In the genomic region with DNA sequence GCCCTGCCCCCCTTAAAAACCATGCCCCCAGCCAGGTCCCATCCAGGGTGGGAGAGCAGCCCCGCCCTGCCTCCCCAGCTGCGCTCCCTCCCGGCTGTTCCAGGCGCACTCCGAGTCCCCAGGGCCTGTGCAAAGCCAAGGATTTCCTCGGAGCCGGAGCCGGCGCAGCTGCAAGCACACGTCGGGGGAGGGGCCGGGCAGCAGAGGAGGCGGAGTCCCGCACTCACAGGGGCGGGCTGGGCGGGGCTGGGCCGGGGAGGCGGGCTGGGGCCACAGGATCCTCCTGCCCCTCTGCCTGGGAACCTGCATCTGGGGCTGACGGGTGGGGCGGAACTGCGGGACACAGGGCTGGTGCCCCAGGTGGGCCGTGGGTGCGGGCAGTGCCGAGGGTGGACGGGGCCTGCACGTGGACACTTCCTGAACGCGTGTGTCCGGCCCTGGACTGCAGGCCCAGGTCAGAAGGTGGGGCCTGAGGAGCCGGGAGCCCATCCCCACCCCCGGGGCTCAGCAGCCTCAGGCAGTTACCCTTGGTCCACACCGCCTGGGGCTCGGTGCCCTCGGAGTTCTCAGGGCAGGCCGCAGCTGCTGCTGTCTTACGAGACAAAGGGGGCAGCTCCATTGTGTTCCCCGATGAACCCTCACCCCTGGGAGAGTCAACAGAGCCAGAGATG, we compare ENCODE assay signal across 9 cellular contexts. TPM values are rescaled to one million over a fixed set of nuclear protein-coding genes. Genes with fewer than 3 reads are reported as not detected.
DNase-seq lines count a peak whose midpoint lies in the region; ATAC-seq, FAIRE-seq and TF ChIP-seq lines count a peak whose summit lies in the region.
"Had no signal": no experiment of that assay in that cellular context is flagged by ENCODE, and none has a peak within 500 bp of the region (broad histone marks: within the 10 kb centered on the region; RNA-seq: fewer than 3 reads in every experiment).

No MANE protein-coding gene starts in this region.

- H3K79me2 ChIP-seq in K562 (ENCODE audit: control insufficient read depth, insufficient read depth, low read length) = no peaks in the 10 kb centered on the region

- H3K4me1 Mint-ChIP-seq in CD4-positive, alpha-beta T cell (ENCODE audit: low read depth) = no peaks in the 10 kb centered on the region
- no peaks in the 10 kb centered on the region for H3K4me1 Mint-ChIP-seq in stimulated activated effector memory CD8-positive, alpha-beta T cell treated with anti-CD3 and anti-CD28 coated beads, Interleukin-12 subunit alpha, Interleukin-12 subunit beta, amount 100 ng/mL, for 72 hours

- POLR2A ChIA-PET in CD4-positive, alpha-beta T cell (lab: Charles Lee) = no interaction called here
- POLR2A ChIA-PET in K562 (lab: Yijun Ruan, JAX) = interaction anchor here (0.7 to 1.1 kb wide), 2 partner anchors 21 to 37 kb away, joined by 3 to 4 read pairs; no protein-coding TSS in a partner anchor

- H2BK12ac ChIP-seq in mesenchymal stem cell (ENCODE audit: low read length in 2 of 2) = no peak overlapping the region

- intact Hi-C loops in CD4-positive, alpha-beta T cell (cut with DNase I, micrococcal nuclease) = no loop called here
- intact Hi-C loops in K562 (cut with micrococcal nuclease) = no loop called here

- H3K9ac ChIP-seq in HUES6 (ENCODE audit: low read length) (no peak overlapping the region), K562 (ENCODE audit: insufficient read depth in 1 of 2, low read depth in 2 of 2, low read length in 2 of 2) (peak overlapping the region in 1 of 2 experiments; percentile 45; a peak in 1 of 4 replicates), mesenchymal stem cell (ENCODE audit: low read length) (no peak overlapping the region)

- DNase-seq in CD4-positive, alpha-beta T cell = no peak
- DNase-seq in K562 (ENCODE audit: extremely low read depth in 1 of 4, low spot score in 3 of 4) (peak; percentile 69 to 89 (median 80)), mesenchymal stem cell (peak; percentile 9), ureter (ENCODE audit: low spot score) (no peak)
- no peak for DNase-seq in stimulated activated effector memory CD8-positive, alpha-beta T cell treated with anti-CD3 and anti-CD28 coated beads, Interleukin-12 subunit alpha, Interleukin-12 subunit beta, amount 100 ng/mL, for 72 hours (ENCODE audit: low spot score in 2 of 2)

- no peak for TF ChIP-seq EP300 in K562 (IDR thresholded peaks at IDR 0.05; ENCODE audit: low read length)

- H3K4me3 ChIP-seq in HUES6 (ENCODE audit: low read depth, low read length) (peak overlapping the region; percentile 46), K562 (no peak overlapping the region), mesenchymal stem cell (ENCODE audit: insufficient read depth in 1 of 2, low read depth in 1 of 2, low read length in 2 of 2) (no peak overlapping the region)

- no peak overlapping the region for H3K27ac Mint-ChIP-seq in CD4-positive, alpha-beta T cell
- H3K27ac Mint-ChIP-seq in stimulated activated effector memory CD8-positive, alpha-beta T cell treated with anti-CD3 and anti-CD28 coated beads, Interleukin-12 subunit alpha, Interleukin-12 subunit beta, amount 100 ng/mL, for 72 hours = no peak overlapping the region

- H2BK5ac ChIP-seq in mesenchymal stem cell (ENCODE audit: low read depth, low read length, poor library complexity, severe bottlenecking) = no peak overlapping the region

- no peak overlapping the region for H2BK15ac ChIP-seq in mesenchymal stem cell (ENCODE audit: low read depth, poor library complexity, severe bottlenecking)

- FAIRE-seq in K562 (lab: Jason Lieb, UNC) = no peak

- no peak overlapping the region for H3K27ac ChIP-seq in CD4-positive, alpha-beta T cell (ENCODE audit: low read depth, low read length)
- H3K27ac ChIP-seq in HUES6 (ENCODE audit: low read depth, low read length) (no peak overlapping the region), K562 (ENCODE audit: extremely low read depth, low read depth, low read length) (no peak overlapping the region), mesenchymal stem cell (ENCODE audit: low read length, poor library complexity, severe bottlenecking) (no peak overlapping the region)

- no peaks in the 10 kb centered on the region for H3K36me3 Mint-ChIP-seq in CD4-positive, alpha-beta T cell (ENCODE audit: low read depth)
- H3K36me3 Mint-ChIP-seq in stimulated activated effector memory CD8-positive, alpha-beta T cell treated with anti-CD3 and anti-CD28 coated beads, Interleukin-12 subunit alpha, Interleukin-12 subunit beta, amount 100 ng/mL, for 72 hours = no peaks in the 10 kb centered on the region

- H4K8ac ChIP-seq in mesenchymal stem cell (ENCODE audit: low read length) = no peak overlapping the region

- no peak overlapping the region for H3K23ac ChIP-seq in mesenchymal stem cell (ENCODE audit: low read length in 2 of 2)

- H3K9me3 ChIP-seq in CD4-positive, alpha-beta T cell (ENCODE audit: control insufficient read depth, low read length) = no peaks in the 10 kb centered on the region
- H3K9me3 ChIP-seq in HUES6 (ENCODE audit: control insufficient read depth, insufficient read depth, low read depth, low read length) (no peaks in the 10 kb centered on the region), K562 (replicated peaks; ENCODE audit: control insufficient read depth, insufficient read depth, low read depth, low read length) (no peaks in the 10 kb centered on the region), mesenchymal stem cell (ENCODE audit: control insufficient read depth, low read length) (no peaks in the 10 kb centered on the region)

- H2AFZ ChIP-seq in K562 (ENCODE audit: low read depth, low read length) (no peak overlapping the region), mesenchymal stem cell (ENCODE audit: low read depth, low read length) (no peak overlapping the region)

- in situ Hi-C loops in K562 (cut with MboI) = loop anchor here (5.0 kb wide), 1 partner anchor 236 kb away; no protein-coding TSS in a partner anchor

- TF ChIP-seq CTCF in CD4-positive, alpha-beta T cell (IDR thresholded peaks at IDR 0.05) = no peak
- TF ChIP-seq CTCF in K562 (IDR thresholded peaks at IDR 0.05 in 2 of 3, conservative IDR thresholded peaks at IDR 0.05 in 1 of 3; ENCODE audit: insufficient read depth in 2 of 3, low read depth in 1 of 3, low read length in 3 of 3) = no peak

- H3K4me3 Mint-ChIP-seq in CD4-positive, alpha-beta T cell = no peak overlapping the region
- no peak overlapping the region for H3K4me3 Mint-ChIP-seq in stimulated activated effector memory CD8-positive, alpha-beta T cell treated with anti-CD3 and anti-CD28 coated beads, Interleukin-12 subunit alpha, Interleukin-12 subunit beta, amount 100 ng/mL, for 72 hours

- BruUV-seq in K562 (replicated peaks; lab: Mats Ljungman, UMichigan) = no TSS peak

- H3K4me2 ChIP-seq in K562 (ENCODE audit: insufficient read depth, low read length) (no peak overlapping the region), mesenchymal stem cell (ENCODE audit: low read length, poor library complexity, severe bottlenecking) (no peak overlapping the region)

- WGBS in K562 (ENCODE audit: insufficient coverage, low coverage, missing lambda C conversion rate) = 9% methylated on average over 20 of the region's 37 CpGs
- WGBS in mesenchymal stem cell = 41% methylated on average over 33 of the region's 37 CpGs

- H4K20me1 ChIP-seq in K562 (replicated peaks; ENCODE audit: control insufficient read depth, insufficient read depth, low read length) = no peaks in the 10 kb centered on the region

- TF ChIP-seq POLR2A in K562 (conservative IDR thresholded peaks at IDR 0.05) = no peak

- no peaks in the 10 kb centered on the region for H3K9me3 Mint-ChIP-seq in CD4-positive, alpha-beta T cell
- H3K9me3 Mint-ChIP-seq in stimulated activated effector memory CD8-positive, alpha-beta T cell treated with anti-CD3 and anti-CD28 coated beads, Interleukin-12 subunit alpha, Interleukin-12 subunit beta, amount 100 ng/mL, for 72 hours = no peaks in the 10 kb centered on the region

- H3K79me1 ChIP-seq in mesenchymal stem cell (replicated peaks; ENCODE audit: low read length, poor library complexity, severe bottlenecking) = no peaks in the 10 kb centered on the region

- H3K27me3 ChIP-seq in CD4-positive, alpha-beta T cell (ENCODE audit: control insufficient read depth, insufficient read depth, low read length) = no peaks in the 10 kb centered on the region
- H3K27me3 ChIP-seq in HUES6 (ENCODE audit: control insufficient read depth, insufficient read depth, low read length) (no peaks in the 10 kb centered on the region), K562 (ENCODE audit: control insufficient read depth in 2 of 2, insufficient read depth in 2 of 2, low read length in 2 of 2) (peaks cover 12 to 54% of the 10 kb centered on the region in 2 experiments; a peak in 3 of 5 replicates), mesenchymal stem cell (ENCODE audit: control insufficient read depth in 1 of 2, insufficient read depth in 1 of 2, low read length in 2 of 2) (peaks cover 3 to 59% of the 10 kb centered on the region in 2 experiments)

- no peaks in the 10 kb centered on the region for H3K9me1 ChIP-seq in K562 (ENCODE audit: control insufficient read depth, insufficient read depth, low read length)

- H3K14ac ChIP-seq in mesenchymal stem cell (ENCODE audit: low read length in 2 of 2) = no peak overlapping the region

- no peak for TF ChIP-seq RAD21 in K562 (CRISPR knock-in tag; conservative IDR thresholded peaks at IDR 0.05 in 1 of 2, IDR thresholded peaks at IDR 0.05 in 1 of 2)

- H2AK5ac ChIP-seq in mesenchymal stem cell (ENCODE audit: low read length, severe bottlenecking) = no peak overlapping the region

- ATAC-seq in CD4-positive, alpha-beta T cell (ENCODE audit: poor library complexity) = peak; percentile 62
- ATAC-seq in K562 (peak; percentile 91), GM21390 (IDR thresholded peaks at IDR 0.05; ENCODE audit: unreplicated experiment) (no peak), HG02870 (IDR thresholded peaks at IDR 0.05; ENCODE audit: unreplicated experiment) (no peak)
- no peak for ATAC-seq in stimulated activated effector memory CD8-positive, alpha-beta T cell treated with anti-CD3 and anti-CD28 coated beads, Interleukin-12 subunit alpha, Interleukin-12 subunit beta, amount 100 ng/mL, for 72 hours

- H4K91ac ChIP-seq in mesenchymal stem cell (ENCODE audit: low read length) = no peak overlapping the region

- peaks cover 15% of the 10 kb centered on the region for H3K4me1 ChIP-seq in HUES6 (ENCODE audit: control insufficient read depth, insufficient read depth, low read length)
- H3K4me1 ChIP-seq in K562 (replicated peaks in 1 of 2; ENCODE audit: control insufficient read depth in 2 of 2, insufficient read depth in 2 of 2, low read length in 2 of 2) = peaks cover 0 to 74% of the 10 kb centered on the region in 2 experiments; a peak in 2 of 5 replicates
- H3K4me1 ChIP-seq in mesenchymal stem cell (ENCODE audit: control insufficient read depth, insufficient read depth, low read depth, low read length) = peaks cover 2% of the 10 kb centered on the region

- CTCF ChIA-PET in CD4-positive, alpha-beta T cell (lab: Charles Lee) = interaction anchor here (1.5 kb wide), 1 partner anchor 9 kb away, joined by 3 read pairs; no protein-coding TSS in a partner anchor
- CTCF ChIA-PET in K562 (lab: Yijun Ruan, JAX; ENCODE audit: low intra/inter-chr PET ratio) = interaction anchor here (0.7 kb wide), 1 partner anchor 241 kb away, joined by 3 read pairs; no protein-coding TSS in a partner anchor

- H3K27me3 Mint-ChIP-seq in CD4-positive, alpha-beta T cell = no peaks in the 10 kb centered on the region

- no peak overlapping the region for H3K4ac ChIP-seq in mesenchymal stem cell (ENCODE audit: low read depth in 1 of 2, low read length in 2 of 2)

- H3K18ac ChIP-seq in mesenchymal stem cell (ENCODE audit: low read depth in 1 of 2, low read length in 2 of 2) = no peak overlapping the region

- H2BK120ac ChIP-seq in mesenchymal stem cell (ENCODE audit: low read depth, low read length) = no peak overlapping the region

- H3K36me3 ChIP-seq in HUES6 (ENCODE audit: control insufficient read depth, insufficient read depth, low read length) = no peaks in the 10 kb centered on the region
- H3K36me3 ChIP-seq in K562 (ENCODE audit: control insufficient read depth, insufficient read depth, low read length) = no peaks in the 10 kb centered on the region
- H3K36me3 ChIP-seq in mesenchymal stem cell (ENCODE audit: control insufficient read depth in 1 of 2, insufficient read depth in 2 of 2, low read depth in 1 of 2, low read length in 2 of 2) = no peaks in the 10 kb centered on the region

RNA-seq across cellular contexts. Expression of a gene that starts 24.0 kb away (rescaled TPM):
- total RNA-seq in CD4-positive, alpha-beta T cell = not detected
- total RNA-seq in K562 (2011; cell fraction: chromatin; rRNA removed; ENCODE audit: low replicate concordance) = not detected in 2 replicates
- total RNA-seq in K562 (2011; cell fraction: nucleolus; rRNA removed) = not detected in 2 replicates
- total RNA-seq in K562 (2011; cell fraction: nucleoplasm; rRNA removed) = not detected in 2 replicates
- total RNA-seq in K562 (2014; rRNA removed) (not detected in 2 replicates), K562 (2014; rRNA removed; fragmentation: Illumina TruSeq; extraction: Trizol) (not detected in 2 replicates), K562 (2015; rRNA removed; fragmentation: Illumina TruSeq; extraction: Trizol) (not detected in 2 replicates), K562 (2021) (not detected in 2 replicates), ureter (0.47 TPM)
- polyA plus RNA-seq in K562 (2011; rRNA removed) (not detected in 2 replicates), K562 (2014; fragmentation: Illumina TruSeq; extraction: Trizol) (not detected in 2 replicates), K562 (2014; fragmentation: Nextera tagmentation; extraction: Ambion mirVana) (not detected), K562 (2014; rRNA removed) (not detected in 2 replicates)
- not detected in 2 replicates for polyA plus RNA-seq in K562 (2011; cell fraction: cytosol; rRNA removed)
- not detected in 2 replicates for polyA plus RNA-seq in K562 (2011; cell fraction: nucleus; rRNA removed)
- not detected in 2 replicates for polyA plus RNA-seq in K562 (2012)
- polyA minus RNA-seq in K562 (2011; rRNA and poly(A)+ RNA removed) = not detected in 2 replicates
- not detected in 2 replicates for polyA minus RNA-seq in K562 (2011; cell fraction: cytosol; rRNA and poly(A)+ RNA removed)
- polyA minus RNA-seq in K562 (2011; cell fraction: nucleus; rRNA and poly(A)+ RNA removed) = not detected in 2 replicates
- not detected for polyA plus RNA-seq in mesenchymal stem cell (2013, experiment 1 of 2)
- not detected for polyA plus RNA-seq in mesenchymal stem cell (2013, experiment 2 of 2)
- total RNA-seq: activated CD8-positive, alpha-beta memory T cell treated with anti-CD3 and anti-CD28 coated beads for 36 hours had no signal

RNA-seq across cellular contexts. Expression of a gene that starts 47.5 kb away (rescaled TPM):
- total RNA-seq in CD4-positive, alpha-beta T cell = not detected
- not detected in 2 replicates for total RNA-seq in K562 (2011; cell fraction: chromatin; rRNA removed; ENCODE audit: low replicate concordance)
- total RNA-seq in K562 (2011; cell fraction: nucleolus; rRNA removed) = not detected in 2 replicates
- total RNA-seq in K562 (2011; cell fraction: nucleoplasm; rRNA removed) = not detected in 2 replicates
- total RNA-seq in K562 (2014; rRNA removed) (not detected in 2 replicates), K562 (2014; rRNA removed; fragmentation: Illumina TruSeq; extraction: Trizol) (not detected in 2 replicates), K562 (2015; rRNA removed; fragmentation: Illumina TruSeq; extraction: Trizol) (not detected in 2 replicates), K562 (2021) (not detected in 2 replicates), ureter (not detected)
- polyA plus RNA-seq in K562 (2011; rRNA removed) (not detected in 2 replicates), K562 (2014; fragmentation: Illumina TruSeq; extraction: Trizol) (not detected in 2 replicates), K562 (2014; fragmentation: Nextera tagmentation; extraction: Ambion mirVana) (not detected), K562 (2014; rRNA removed) (not detected in 2 replicates)
- polyA plus RNA-seq in K562 (2011; cell fraction: cytosol; rRNA removed) = not detected in 2 replicates
- not detected in 2 replicates for polyA plus RNA-seq in K562 (2011; cell fraction: nucleus; rRNA removed)
- polyA plus RNA-seq in K562 (2012) = not detected in 2 replicates
- not detected in 2 replicates for polyA minus RNA-seq in K562 (2011; rRNA and poly(A)+ RNA removed)
- polyA minus RNA-seq in K562 (2011; cell fraction: cytosol; rRNA and poly(A)+ RNA removed) = not detected in 2 replicates
- polyA minus RNA-seq in K562 (2011; cell fraction: nucleus; rRNA and poly(A)+ RNA removed) = not detected in 2 replicates
- not detected for polyA plus RNA-seq in mesenchymal stem cell (2013, experiment 1 of 2)
- not detected for polyA plus RNA-seq in mesenchymal stem cell (2013, experiment 2 of 2)
- total RNA-seq: activated CD8-positive, alpha-beta memory T cell treated with anti-CD3 and anti-CD28 coated beads for 36 hours had no signal

Comparison
In these comparisons a context has a peak if more than half of its experiments do, and no peak if none do; other contexts are left out.
1. ATAC-seq: peak in CD4-positive, alpha-beta T cell (single experiment) and K562 (single experiment); none in GM21390 (single experiment), HG02870 (single experiment) and stimulated activated effector memory CD8-positive, alpha-beta T cell treated with anti-CD3 and anti-CD28 coated beads, Interleukin-12 subunit alpha, Interleukin-12 subunit beta, amount 100 ng/mL, for 72 hours (single experiment).
2. DNase-seq: peak in K562 (4 of 4) and mesenchymal stem cell (single experiment); none in CD4-positive, alpha-beta T cell (0 of 10), ureter (single experiment) and stimulated activated effector memory CD8-positive, alpha-beta T cell treated with anti-CD3 and anti-CD28 coated beads, Interleukin-12 subunit alpha, Interleukin-12 subunit beta, amount 100 ng/mL, for 72 hours (0 of 2).